Comparison of ENCODE assay signal across 1 cellular context in genomic region chr7:80481196-80481884, GRCh38.
TF ChIP-seq lines count a peak whose summit lies in the region.

No MANE protein-coding gene starts in this region.

TF ChIP-seq in WTC11, 78 proteins besides CTCF, POLR2A, EP300 and RAD21 (continued from another document):
- TF ChIP-seq USF1 (CRISPR knock-in tag; IDR thresholded peaks at IDR 0.05) (no peak), ZNF317 (CRISPR knock-in tag; IDR thresholded peaks at IDR 0.05; ENCODE audit: borderline replicate concordance, low read depth) (no peak), ZNF281 (CRISPR knock-in tag; IDR thresholded peaks at IDR 0.05) (no peak), PRDM15 (CRISPR knock-in tag; IDR thresholded peaks at IDR 0.05) (no peak), ZNF263 (CRISPR knock-in tag; IDR thresholded peaks at IDR 0.05; ENCODE audit: low read depth) (no peak), IRF2 (CRISPR knock-in tag; IDR thresholded peaks at IDR 0.05; ENCODE audit: borderline replicate concordance, low read depth) (no peak)
